28 cellular contexts compared by ENCODE assay signal in the genomic region with DNA sequence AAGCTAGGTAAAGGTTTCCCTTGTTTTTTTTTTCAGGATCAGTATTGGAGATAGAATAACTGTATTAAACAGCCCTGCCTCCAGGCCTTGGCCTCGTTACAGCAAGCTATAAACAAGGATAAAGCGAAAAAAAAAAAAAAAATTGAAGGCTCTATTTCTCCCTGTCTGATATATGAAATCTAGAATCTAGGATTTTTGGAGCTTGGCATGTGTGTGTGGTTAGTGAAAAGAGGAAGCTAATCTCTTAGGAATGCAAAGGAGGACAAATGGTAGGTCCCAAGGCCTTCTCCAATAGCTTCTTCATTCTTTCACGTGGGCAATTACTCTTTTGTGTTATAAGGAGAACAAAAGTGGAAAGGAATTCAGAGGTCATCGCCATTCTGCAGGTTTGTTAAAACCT.
"Had no signal": no experiment of that assay in that cellular context is flagged by ENCODE, and none has a peak within 500 bp of the region (broad histone marks: within the 10 kb centered on the region; RNA-seq: fewer than 3 reads in every experiment).

No MANE protein-coding gene starts in this region.

- H3K27me3 ChIP-seq: ascending aorta, breast epithelium, cardiac muscle cell, colonic mucosa, esophagus squamous epithelium, gastroesophageal sphincter, heart right ventricle had no signal

- DNase-seq: activated CD4-positive, alpha-beta memory T cell treated with anti-CD3 and anti-CD28 coated beads, Interleukin-2, amount 10 ng/mL, durations not matched to agents 7 days and 5 days; activated CD4-positive, alpha-beta T cell treated with anti-CD3 and anti-CD28 coated beads for 36 hours; activated CD4-positive, alpha-beta T cell treated with anti-CD3 and anti-CD28 coated beads, Interleukin-2, amount 10 ng/mL, durations not matched to agents 24 days and 14 days; activated CD4-positive, CD25-positive, alpha-beta regulatory T cell; activated CD4-positive, CD25-positive, alpha-beta regulatory T cell treated with anti-CD3 and anti-CD28 coated beads, Interleukin-2, amount 50 U/mL, for 72 hours; activated CD8-positive, alpha-beta memory T cell treated with anti-CD3 and anti-CD28 coated beads, Interleukin-2, amount 50 U/mL, for 48 hours; activated gamma-delta T cell; activated naive CD4-positive, alpha-beta T cell; activated naive CD4-positive, alpha-beta T cell treated with anti-CD3 and anti-CD28 coated beads, Interleukin-2, amount 10 ng/mL, durations not matched to agents 7 days and 5 days; activated naive CD8-positive, alpha-beta T cell treated with anti-CD3 and anti-CD28 coated beads, Interleukin-2, amount 10 ng/mL, durations not matched to agents 7 days and 5 days; activated T-cell treated with anti-CD3 and anti-CD28 coated beads for 4 hours; activated T-cell treated with anti-CD3 and anti-CD28 coated beads, Interleukin-2, amount 50 U/mL, for 24 hours; activated T-cell treated with anti-CD3 and anti-CD28 coated beads, Interleukin-2, amount 50 U/mL, for 72 hours; central memory CD4-positive, alpha-beta T cell; cerebellar nuclear complex; colonic mucosa; effector CD8-positive, alpha-beta T cell; esophagus squamous epithelium; foreskin melanocyte; heart right ventricle; T-helper 2 cell had no signal

- H3K4me3 ChIP-seq: ascending aorta, breast epithelium, cardiac muscle cell, colonic mucosa, esophagus squamous epithelium, gastroesophageal sphincter, heart right ventricle had no signal

- H3K4me1 ChIP-seq: ascending aorta, breast epithelium, colonic mucosa, esophagus squamous epithelium, gastroesophageal sphincter, heart right ventricle had no signal

- FAIRE-seq: endometrium, endothelial cell of umbilical vein had no signal

- H3K27ac ChIP-seq: ascending aorta, breast epithelium, cardiac muscle cell, colonic mucosa, epithelial cell of prostate, esophagus squamous epithelium, gastroesophageal sphincter, heart right ventricle had no signal

- H3K9me3 ChIP-seq: ascending aorta, colonic mucosa, esophagus squamous epithelium, gastroesophageal sphincter had no signal

- H3K36me3 ChIP-seq: ascending aorta, breast epithelium, cardiac muscle cell, colonic mucosa, esophagus squamous epithelium, gastroesophageal sphincter, heart right ventricle had no signal
